2 cellular contexts compared by ENCODE assay signal in genomic region chr12:53388932-53389331, GRCh38.
TF ChIP-seq lines count a peak whose summit lies in the region.

No MANE protein-coding gene starts in this region.

TF ChIP-seq in IMR-90, 13 proteins besides CTCF, POLR2A, EP300 and RAD21:
- no peak for TF ChIP-seq USF2 (IDR thresholded peaks at IDR 0.05; ENCODE audit: low read depth, low read length)
- no peak for TF ChIP-seq BHLHE40 (IDR thresholded peaks at IDR 0.05; ENCODE audit: low read depth, low read length)
- TF ChIP-seq SMC3 (IDR thresholded peaks at IDR 0.05; ENCODE audit: low read depth, low read length): no peak
- no peak for TF ChIP-seq NFE2L2 (IDR thresholded peaks at IDR 0.05; ENCODE audit: low read depth, low read length)
- no peak for TF ChIP-seq ELK1 (IDR thresholded peaks at IDR 0.05; ENCODE audit: borderline replicate concordance, low read depth, low read length)
- no peak for TF ChIP-seq RCOR1 (IDR thresholded peaks at IDR 0.05; ENCODE audit: insufficient replicate concordance, low read length)
- TF ChIP-seq MXI1 (IDR thresholded peaks at IDR 0.05; ENCODE audit: borderline replicate concordance, low read depth, low read length): no peak
- no peak for TF ChIP-seq CHD1 (IDR thresholded peaks at IDR 0.05; ENCODE audit: low read depth, low read length)
- no peak for TF ChIP-seq CEBPB (IDR thresholded peaks at IDR 0.05; ENCODE audit: low read depth, low read length)
- TF ChIP-seq RFX5 (IDR thresholded peaks at IDR 0.05; ENCODE audit: low read depth, low read length): no peak
- no peak for TF ChIP-seq MAZ (IDR thresholded peaks at IDR 0.05; ENCODE audit: borderline replicate concordance, low read depth, low read length)
- no peak for TF ChIP-seq MAFK (IDR thresholded peaks at IDR 0.05; ENCODE audit: low read depth, low read length)
- TF ChIP-seq FOS (IDR thresholded peaks at IDR 0.05; ENCODE audit: low read depth, low read length): no peak

TF ChIP-seq in GM23338, 12 proteins besides CTCF, POLR2A, EP300 and RAD21:
- TF ChIP-seq ZNF462 (CRISPR knock-in tag; IDR thresholded peaks at IDR 0.05) (no peak), POLR2AphosphoS5 (IDR thresholded peaks at IDR 0.05; ENCODE audit: low read depth) (no peak), ZNF331 (CRISPR knock-in tag; IDR thresholded peaks at IDR 0.05; ENCODE audit: low read depth) (no peak), ETS1 (IDR thresholded peaks at IDR 0.05) (no peak), ZNF114 (CRISPR knock-in tag; IDR thresholded peaks at IDR 0.05) (no peak), REST (IDR thresholded peaks at IDR 0.05; ENCODE audit: unreplicated experiment) (no peak), NANOG (IDR thresholded peaks at IDR 0.05; ENCODE audit: borderline replicate concordance) (no peak), JUNB (IDR thresholded peaks at IDR 0.05; ENCODE audit: unreplicated experiment) (no peak), EZH2 (IDR thresholded peaks at IDR 0.05; ENCODE audit: low read depth, unreplicated experiment) (no peak), CREB1 (CRISPR knock-in tag; IDR thresholded peaks at IDR 0.05; ENCODE audit: low read depth) (no peak), STAT1 (IDR thresholded peaks at IDR 0.05; ENCODE audit: unreplicated experiment) (no peak), EZH2phosphoT487 (IDR thresholded peaks at IDR 0.05; ENCODE audit: unreplicated experiment) (no peak)
TF ChIP-seq in GM23338: peak in this region for 0.
